In genomic region chr5:173056783-173057061, GRCh38 we compare ENCODE assay signal across 8 cellular contexts. TPM values are rescaled to one million over a fixed set of nuclear protein-coding genes. Genes with fewer than 3 reads are reported as not detected.
A peak's percentile ranks its signal among the peaks of the same experiment; 100 is the strongest.
DNase-seq lines count a peak whose midpoint lies in the region; ATAC-seq and TF ChIP-seq lines count a peak whose summit lies in the region.

No MANE protein-coding gene starts in this region.

- H3K9me3 Mint-ChIP-seq in CD4-positive, alpha-beta memory T cell = no peaks in the 10 kb centered on the region
- H3K9me3 Mint-ChIP-seq in activated B cell treated with CpG ODN at 0.5 μM for 24 hours = no peaks in the 10 kb centered on the region

- H3K27me3 Mint-ChIP-seq in CD4-positive, alpha-beta memory T cell = no peaks in the 10 kb centered on the region
- H3K27me3 Mint-ChIP-seq in activated B cell treated with CpG ODN at 0.5 μM for 24 hours = peaks cover 2% of the 10 kb centered on the region

- H3K36me3 Mint-ChIP-seq in CD4-positive, alpha-beta memory T cell = peaks cover 7 to 28% of the 10 kb centered on the region in 2 donors
- H3K36me3 Mint-ChIP-seq in activated B cell treated with CpG ODN at 0.5 μM for 24 hours (ENCODE audit: low read depth) = peaks cover 25% of the 10 kb centered on the region

- no peaks in the 10 kb centered on the region for H3K9me3 ChIP-seq in CD4-positive, alpha-beta memory T cell (ENCODE audit: control insufficient read depth in 1 of 2, low read length in 2 of 2)
- no peaks in the 10 kb centered on the region for H3K9me3 ChIP-seq in fibroblast of lung (ENCODE audit: control insufficient read depth, insufficient read depth, low read depth, low read length)
- H3K9me3 ChIP-seq in ovary = no peaks in the 10 kb centered on the region

- TF ChIP-seq POLR2A in ovary (IDR thresholded peaks at IDR 0.05) = peak; percentile 2

- H3K27ac ChIP-seq in CD4-positive, alpha-beta memory T cell (ENCODE audit: low read depth, low read length) = peak overlapping the region; percentile 95
- peak overlapping the region; percentile 77 for H3K27ac ChIP-seq in fibroblast of lung (ENCODE audit: insufficient read depth, low read length)
- peak overlapping the region; percentile 99 to 100 for H3K27ac ChIP-seq in ovary

- POLR2A ChIA-PET in CD4-positive, alpha-beta memory T cell (lab: Charles Lee; ENCODE audit: partially characterized antibody) = interaction anchor here (0.7 to 4.2 kb wide), 24 partner anchors 9 to 1051 kb away, joined by 3 to 74 read pairs (median 4); partner anchors contain the start of genes ATP6V0E1, BNIP1, DUSP1 and FBXW11
- POLR2A ChIA-PET in activated B cell treated with CpG ODN at 0.5 μM for 24 hours (lab: Charles Lee) = interaction anchor here (0.6 to 1.9 kb wide), 16 partner anchors 9 to 1050 kb away, joined by 3 to 54 read pairs (median 6); partner anchors contain the start of genes ATP6V0E1, BNIP1, DUSP1 and FBXW11

- H3K4me1 Mint-ChIP-seq in CD4-positive, alpha-beta memory T cell = peaks cover 22 to 63% (median 42%) of the 10 kb centered on the region in 4 donors
- H3K4me1 Mint-ChIP-seq in activated B cell treated with CpG ODN at 0.5 μM for 24 hours = peaks cover 52% of the 10 kb centered on the region

- TF ChIP-seq CTCF in activated B cell treated with CpG ODN at 0.5 μM for 24 hours (IDR thresholded peaks at IDR 0.05) = no peak
- TF ChIP-seq CTCF in fibroblast of lung (conservative IDR thresholded peaks at IDR 0.05 in 1 of 2, IDR thresholded peaks at IDR 0.05 in 1 of 2; ENCODE audit: low read depth in 1 of 2, low read length in 2 of 2) = no peak
- TF ChIP-seq CTCF in ovary (IDR thresholded peaks at IDR 0.05) = no peak

- no peak for DNase-seq in CD4-positive, alpha-beta memory T cell
- DNase-seq in activated B cell treated with CpG ODN at 0.5 μM for 24 hours (no peak), fibroblast of lung (ENCODE audit: low read depth in 2 of 2) (no peak), ovary (no peak), cerebellar nuclear complex (lab: John Stamatoyannopoulos, UW) (no peak), medulla oblongata (ENCODE audit: extremely low spot score) (no peak)

- no peak overlapping the region for H3K4me2 ChIP-seq in fibroblast of lung (ENCODE audit: extremely low read depth, insufficient read depth, low read length)

- peaks cover 18% of the 10 kb centered on the region for H3K79me2 ChIP-seq in fibroblast of lung (ENCODE audit: control insufficient read depth, insufficient read depth, low read length)

- H3K36me3 ChIP-seq in CD4-positive, alpha-beta memory T cell (ENCODE audit: insufficient read depth, low read length) = peaks cover 6% of the 10 kb centered on the region
- no peaks in the 10 kb centered on the region for H3K36me3 ChIP-seq in fibroblast of lung (ENCODE audit: control insufficient read depth, insufficient read depth, low read length)
- no peaks in the 10 kb centered on the region for H3K36me3 ChIP-seq in ovary

- peaks cover 47% of the 10 kb centered on the region for H3K4me1 ChIP-seq in CD4-positive, alpha-beta memory T cell (ENCODE audit: insufficient read depth, low read length)
- H3K4me1 ChIP-seq in fibroblast of lung (ENCODE audit: control insufficient read depth, extremely low read depth, insufficient read depth, low read length) = peaks cover 2% of the 10 kb centered on the region
- H3K4me1 ChIP-seq in ovary (ENCODE audit: insufficient read depth) = no peaks in the 10 kb centered on the region

- no peak for TF ChIP-seq EP300 in ovary (IDR thresholded peaks at IDR 0.05)

- H2AFZ ChIP-seq in fibroblast of lung (ENCODE audit: low read length) = no peak overlapping the region

- H3K27ac Mint-ChIP-seq in CD4-positive, alpha-beta memory T cell = peak overlapping the region; percentile 90 to 96 (median 96)
- peak overlapping the region; percentile 95 for H3K27ac Mint-ChIP-seq in activated B cell treated with CpG ODN at 0.5 μM for 24 hours

- peak overlapping the region; percentile 78 for H3K9ac ChIP-seq in fibroblast of lung (ENCODE audit: insufficient read depth, low read length)

- no peaks in the 10 kb centered on the region for H4K20me1 ChIP-seq in fibroblast of lung (ENCODE audit: control insufficient read depth, extremely low read depth, insufficient read depth, low read length)

- peak overlapping the region; percentile 34 to 68 for H3K4me3 ChIP-seq in CD4-positive, alpha-beta memory T cell (ENCODE audit: low read length in 2 of 2)
- peak overlapping the region; percentile 56 to 71 (median 64) for H3K4me3 ChIP-seq in fibroblast of lung (replicated peaks in 1 of 4; ENCODE audit: control extremely low read depth in 1 of 4, insufficient read depth in 1 of 4, low read depth in 3 of 4, low read length in 4 of 4)
- H3K4me3 ChIP-seq in ovary = peak overlapping the region; percentile 98

- CTCF ChIA-PET in CD4-positive, alpha-beta memory T cell (lab: Charles Lee; ENCODE audit: partially characterized antibody) = interaction anchor here (0.6 to 2.5 kb wide), 9 partner anchors 14 to 358 kb away, joined by 3 to 15 read pairs (median 3); partner anchors contain the start of genes ATP6V0E1, BNIP1 and RPL26L1
- CTCF ChIA-PET in activated B cell treated with CpG ODN at 0.5 μM for 24 hours (lab: Charles Lee) = interaction anchor here (0.7 to 1.8 kb wide), 4 partner anchors 21 to 97 kb away, joined by 3 to 10 read pairs (median 6); partner anchors contain the start of genes ATP6V0E1 and RPL26L1

- WGBS in ovary, 3 donors = 0 to 1% (median 1%) methylated on average over 18 to 27 of the region's 27 CpGs

- ATAC-seq in GM19328 (IDR thresholded peaks at IDR 0.05; ENCODE audit: unreplicated experiment) = peak; percentile 30
- ATAC-seq in HG03342 (IDR thresholded peaks at IDR 0.05; ENCODE audit: unreplicated experiment) = peak; percentile 19
- ATAC-seq in activated B cell treated with CpG ODN at 0.5 μM for 24 hours (ENCODE audit: low read depth) = peak; percentile 45

- H3K27me3 ChIP-seq in CD4-positive, alpha-beta memory T cell (ENCODE audit: insufficient read depth, low read length) = no peaks in the 10 kb centered on the region
- no peaks in the 10 kb centered on the region for H3K27me3 ChIP-seq in fibroblast of lung (ENCODE audit: control insufficient read depth, insufficient read depth, low read length)
- no peaks in the 10 kb centered on the region for H3K27me3 ChIP-seq in ovary

- peak overlapping the region; percentile 92 to 98 (median 95) for H3K4me3 Mint-ChIP-seq in CD4-positive, alpha-beta memory T cell
- H3K4me3 Mint-ChIP-seq in activated B cell treated with CpG ODN at 0.5 μM for 24 hours = peak overlapping the region; percentile 96

- intact Hi-C loops in CD4-positive, alpha-beta memory T cell (cut with micrococcal nuclease) = loop anchor here (1.0 to 10.0 kb wide), 8 partner anchors 42 to 1672 kb away; partner anchors contain the start of genes ATP6V0E1, BNIP1, NPM1 and RPL26L1
- intact Hi-C loops in activated B cell treated with CpG ODN at 0.5 μM for 24 hours (cut with micrococcal nuclease) (loop anchor here (1.0 to 10.0 kb wide), 17 partner anchors 9 to 1670 kb away; partner anchors contain the start of genes BNIP1, BOD1, CPEB4 and DUSP1), ovary (cut with DNase I) (loop anchor here in 2 of 4 donors (5.0 to 10.0 kb wide), 3 partner anchors 72 to 332 kb away; partner anchors contain the start of gene ATP6V0E1 (in 2 of the 2))

RNA-seq across cellular contexts. Expression of gene CREBRF, which starts 0.6 kb away (rescaled TPM):
- 100 to 1,000 TPM; 102 TPM for total RNA-seq in CD4-positive, alpha-beta memory T cell
- polyA plus RNA-seq in CD4-positive, alpha-beta memory T cell = 10 to 100 TPM; 54.8 to 93.1 TPM
- total RNA-seq in activated B cell treated with CpG ODN at 0.5 μM for 24 hours = 31.4 and 37.4 TPM in 2 replicates
- total RNA-seq in fibroblast of lung = 25.2 and 38.8 TPM in 2 replicates
- 9.1 and 14.4 TPM in 2 replicates for polyA plus RNA-seq in fibroblast of lung
- polyA plus RNA-seq in fibroblast of lung (2012) = 5.1 and 8.1 TPM in 2 replicates
- polyA minus RNA-seq in fibroblast of lung (ENCODE audit: low replicate concordance) = 13.7 and 15.4 TPM in 2 replicates
- 10 to 100 TPM; 25.2 to 45.9 (median 33.4) TPM for total RNA-seq in ovary
- polyA plus RNA-seq in ovary = 10 to 100 TPM; 12.3 to 15.6 TPM
